Comparison of ENCODE assay signal across 17 cellular contexts in genomic region chr3:66593978-66594377, GRCh38.
A peak's percentile ranks its signal among the peaks of the same experiment; 100 is the strongest.
DNase-seq lines count a peak whose midpoint lies in the region; TF ChIP-seq lines count a peak whose summit lies in the region.
"Had no signal": no experiment of that assay in that cellular context is flagged by ENCODE, and none has a peak within 500 bp of the region (broad histone marks: within the 10 kb centered on the region; RNA-seq: fewer than 3 reads in every experiment).

No MANE protein-coding gene starts in this region.

- no peaks in the 10 kb centered on the region for H4K20me1 ChIP-seq in mammary epithelial cell (ENCODE audit: insufficient read depth, low read length)

- 0% methylated on average over 1 of the region's 1 CpG for WGBS in mammary epithelial cell (ENCODE audit: low coverage, missing lambda C conversion rate)

- H3K36me3 Mint-ChIP-seq in type B pancreatic cell = no peaks in the 10 kb centered on the region
- H3K36me3 Mint-ChIP-seq: CD4-positive, CD25-positive, alpha-beta regulatory T cell; T-cell had no signal

- H3K4me3 ChIP-seq in AG10803 (ENCODE audit: low read length) = no peak overlapping the region
- H3K4me3 ChIP-seq in mammary epithelial cell (replicated peaks in 1 of 3; ENCODE audit: insufficient read depth in 1 of 3, low read depth in 2 of 3, low read length in 3 of 3) = no peak overlapping the region
- H3K4me3 ChIP-seq in right atrium auricular region = no peak overlapping the region
- no peak overlapping the region for H3K4me3 ChIP-seq in uterus
- H3K4me3 ChIP-seq: MG63 had no signal

- H3K4me2 ChIP-seq in mammary epithelial cell (ENCODE audit: insufficient read depth, low read depth, low read length) = no peak overlapping the region

- CTCF ChIA-PET in mammary epithelial cell (lab: Charles Lee; ENCODE audit: low non-redundant PET) = no interaction called here

- dilution Hi-C loops in mammary epithelial cell (cut with HindIII; ENCODE audit: low sequenced_read_pairs) = no loop called here

- H3K27me3 Mint-ChIP-seq in type B pancreatic cell = peaks cover 11% of the 10 kb centered on the region

- intact Hi-C loops in mammary epithelial cell (cut with micrococcal nuclease) (loop anchor here (5.0 kb wide), 1 partner anchor 92 kb away; the partner anchor contains the start of gene LRIG1), uterus (cut with DNase I; ENCODE audit: low total_unique reads) (no loop called here)

- peaks cover 11% of the 10 kb centered on the region for H3K4me1 ChIP-seq in mammary epithelial cell (ENCODE audit: insufficient read depth, low read length)
- H3K4me1 ChIP-seq in right atrium auricular region = no peaks in the 10 kb centered on the region
- H3K4me1 ChIP-seq in uterus = no peaks in the 10 kb centered on the region

- no peak overlapping the region for H2AFZ ChIP-seq in mammary epithelial cell (ENCODE audit: low read depth, low read length)

- no peak overlapping the region for H3K27ac Mint-ChIP-seq in type B pancreatic cell
- H3K27ac Mint-ChIP-seq: CD4-positive, CD25-positive, alpha-beta regulatory T cell; T-cell had no signal

- no peak for TF ChIP-seq POLR2A in uterus (IDR thresholded peaks at IDR 0.05)

- DNase-seq in AG10803 (ENCODE audit: low read depth) (peak; percentile 74), LHCN-M2 (ENCODE audit: low read depth) (peak; percentile 45), mammary epithelial cell (peak; percentile 83), kidney tubule cell (ENCODE audit: low spot score) (peak; percentile 85), right atrium auricular region (ENCODE audit: low spot score) (no peak), type B pancreatic cell (ENCODE audit: extremely low spot score, unreplicated experiment) (no peak), uterus (no peak), NCI-H2171 (lab: John Stamatoyannopoulos, UW) (no peak)
- DNase-seq: activated CD4-positive, alpha-beta T cell treated with anti-CD3 and anti-CD28 coated beads, Interleukin-2, amount 50 U/mL, for 4 hours; activated naive CD4-positive, alpha-beta T cell; CD4-positive, CD25-positive, alpha-beta regulatory T cell; dermis blood vessel endothelial cell; MG63; NCI-H524 treated with DMSO at 0.1 percent for 48 hours; nucleus accumbens; stimulated activated naive CD4-positive, alpha-beta T cell treated with Interleukin-2 at 50 U/mL for 16 hours; T-cell had no signal

- no peaks in the 10 kb centered on the region for H3K9me3 ChIP-seq in mammary epithelial cell (replicated peaks; ENCODE audit: insufficient read depth, low read length)
- H3K9me3 ChIP-seq in right atrium auricular region = no peaks in the 10 kb centered on the region
- no peaks in the 10 kb centered on the region for H3K9me3 ChIP-seq in uterus
- H3K9me3 ChIP-seq: MG63 had no signal

- no peak overlapping the region for H3K9ac ChIP-seq in mammary epithelial cell (ENCODE audit: insufficient read depth, low read length)

- H3K4me3 Mint-ChIP-seq in type B pancreatic cell = no peak overlapping the region
- H3K4me3 Mint-ChIP-seq: CD4-positive, CD25-positive, alpha-beta regulatory T cell; T-cell had no signal

- H3K27me3 ChIP-seq in mammary epithelial cell (ENCODE audit: insufficient read depth, low read length) (no peaks in the 10 kb centered on the region), right atrium auricular region (no peaks in the 10 kb centered on the region), uterus (no peaks in the 10 kb centered on the region)
- H3K27me3 ChIP-seq: MG63 had no signal

- in situ Hi-C loops in mammary epithelial cell (cut with MboI; ENCODE audit: low sequenced_read_pairs in 2 of 2) = no loop called here

- H3K4me1 Mint-ChIP-seq in type B pancreatic cell (ENCODE audit: unreplicated experiment) = peaks cover 21% of the 10 kb centered on the region
- H3K4me1 Mint-ChIP-seq: CD4-positive, CD25-positive, alpha-beta regulatory T cell; T-cell had no signal

- no peaks in the 10 kb centered on the region for H3K79me2 ChIP-seq in mammary epithelial cell (ENCODE audit: insufficient read depth, low read length)

- no peak for TF ChIP-seq CTCF in AG10803 (conservative IDR thresholded peaks at IDR 0.05; ENCODE audit: low read length)
- TF ChIP-seq CTCF in mammary epithelial cell (conservative IDR thresholded peaks at IDR 0.05 in 1 of 2, IDR thresholded peaks at IDR 0.05 in 1 of 2; ENCODE audit: extremely low read depth in 1 of 2, insufficient read depth in 1 of 2, low read depth in 1 of 2, low read length in 2 of 2) = no peak
- no peak for TF ChIP-seq CTCF in right atrium auricular region (IDR thresholded peaks at IDR 0.05)
- no peak for TF ChIP-seq CTCF in type B pancreatic cell (conservative IDR thresholded peaks at IDR 0.05)
- TF ChIP-seq CTCF in uterus (IDR thresholded peaks at IDR 0.05) = no peak

- no peak overlapping the region for H3K27ac ChIP-seq in mammary epithelial cell (ENCODE audit: insufficient read depth, low read depth, low read length)
- H3K27ac ChIP-seq in right atrium auricular region = no peak overlapping the region
- no peak overlapping the region for H3K27ac ChIP-seq in uterus

- no peaks in the 10 kb centered on the region for H3K9me3 Mint-ChIP-seq in type B pancreatic cell
- H3K9me3 Mint-ChIP-seq: T-cell had no signal

- no TSS peak for BruUV-seq in mammary epithelial cell (replicated peaks; lab: Mats Ljungman, UMichigan)

- H3K36me3 ChIP-seq in mammary epithelial cell (ENCODE audit: insufficient read depth, low read length) (no peaks in the 10 kb centered on the region), right atrium auricular region (no peaks in the 10 kb centered on the region), uterus (no peaks in the 10 kb centered on the region)
- H3K36me3 ChIP-seq: MG63 had no signal

Comparison
In these comparisons a context has a peak if more than half of its experiments do, and no peak if none do; other contexts are left out.
1. DNase-seq: peak in AG10803 (single experiment), LHCN-M2 (single experiment), mammary epithelial cell (single experiment) and kidney tubule cell (single experiment); none in right atrium auricular region (single experiment), type B pancreatic cell (single experiment), uterus (0 of 2) and NCI-H2171 (single experiment).